Comparison of ENCODE assay signal across 1 cellular context in genomic region chr2:42933824-42934254, GRCh38.
TF ChIP-seq lines count a peak whose summit lies in the region.

No MANE protein-coding gene starts in this region.

TF ChIP-seq in K562, 482 proteins besides CTCF, POLR2A, EP300 and RAD21 (continued from another document):
- TF ChIP-seq VEZF1 (CRISPR knock-in tag; IDR thresholded peaks at IDR 0.05) = no peak
- no peak for TF ChIP-seq DIDO1 (tag; IDR thresholded peaks at IDR 0.05; ENCODE audit: low read depth)
- no peak for TF ChIP-seq HCFC1 (IDR thresholded peaks at IDR 0.05; ENCODE audit: low read depth, low read length)
- TF ChIP-seq ILK (tag; IDR thresholded peaks at IDR 0.05; ENCODE audit: borderline replicate concordance, low read depth) = no peak
- TF ChIP-seq ZBTB9 (CRISPR knock-in tag; IDR thresholded peaks at IDR 0.05) = no peak
- TF ChIP-seq SIRT6 (IDR thresholded peaks at IDR 0.05; ENCODE audit: low read depth, low read length) = no peak
- TF ChIP-seq ZNF347 (CRISPR knock-in tag; IDR thresholded peaks at IDR 0.05; ENCODE audit: low read depth) = no peak
- no peak for TF ChIP-seq BDP1 (IDR thresholded peaks at IDR 0.05; ENCODE audit: insufficient read depth, insufficient read length)
